16 cellular contexts compared by ENCODE assay signal in the genomic region with DNA sequence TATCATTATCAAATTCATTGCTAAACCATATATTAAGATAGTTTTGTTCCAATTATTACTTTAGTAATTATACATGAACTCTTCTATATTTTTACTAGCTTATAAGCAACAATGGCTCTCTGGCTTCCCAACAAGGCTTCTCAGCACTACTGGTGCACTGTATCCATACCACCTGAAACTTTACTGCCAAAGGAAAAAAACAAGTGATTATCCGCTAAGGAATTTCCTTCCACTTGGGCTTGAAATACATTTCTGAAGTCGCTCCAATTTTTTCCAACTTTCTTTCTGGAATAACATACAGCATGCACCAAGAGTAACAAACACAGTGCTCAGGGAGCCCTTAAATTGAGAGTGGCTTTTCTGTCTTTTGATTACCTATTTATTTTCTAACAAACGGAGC. TPM values are rescaled to one million over a fixed set of nuclear protein-coding genes. Genes with fewer than 3 reads are reported as not detected.
DNase-seq lines count a peak whose midpoint lies in the region; ATAC-seq and TF ChIP-seq lines count a peak whose summit lies in the region.
"Had no signal": no experiment of that assay in that cellular context is flagged by ENCODE, and none has a peak within 500 bp of the region (broad histone marks: within the 10 kb centered on the region; RNA-seq: fewer than 3 reads in every experiment).

No MANE protein-coding gene starts in this region.

- H3K27ac ChIP-seq in OCI-LY7 (ENCODE audit: low read depth, low read length, poor library complexity, severe bottlenecking), result no peak overlapping the region
- H3K27ac ChIP-seq: adrenal gland, gastroesophageal sphincter, upper lobe of right lung had no signal

- no peak for ATAC-seq in activated naive CD4-positive, alpha-beta T cell treated with anti-CD3 and anti-CD28 coated beads, Interleukin-2, amount 50 U/mL, for 72 hours
- ATAC-seq in effector memory CD8-positive, alpha-beta T cell (replicated peaks), result no peak
- ATAC-seq in stimulated activated effector memory CD8-positive, alpha-beta T cell treated with anti-CD3 and anti-CD28 coated beads, Interleukin-12 subunit alpha, Interleukin-12 subunit beta, amount 100 ng/mL, for 72 hours, result no peak
- no peak for ATAC-seq in HG03025 (IDR thresholded peaks at IDR 0.05; ENCODE audit: low FRiP score, unreplicated experiment)
- ATAC-seq in left lobe of liver, result no peak
- ATAC-seq: gastroesophageal sphincter, Right ventricle myocardium inferior, upper lobe of right lung had no signal

- no peak overlapping the region for H2AFZ ChIP-seq in OCI-LY7 (ENCODE audit: low read length)

- CTCF ChIA-PET in activated naive CD4-positive, alpha-beta T cell treated with anti-CD3 and anti-CD28 coated beads, Interleukin-2, amount 10 ng/mL, durations not matched to agents 7 days and 5 days (lab: Charles Lee), result interaction anchor here (0.6 to 1.6 kb wide), 5 partner anchors 8 to 450 kb away, joined by 3 to 9 read pairs (median 4); no protein-coding TSS in a partner anchor
- CTCF ChIA-PET in OCI-LY7 (lab: Charles Lee; ENCODE audit: unreplicated experiment), result no interaction called here

- H3K79me2 ChIP-seq in OCI-LY7 (ENCODE audit: insufficient read depth, low read depth, low read length), result peaks cover 39% of the 10 kb centered on the region; the same call in 1 of the 2 replicates

- H3K27me3 Mint-ChIP-seq in activated naive CD4-positive, alpha-beta T cell treated with anti-CD3 and anti-CD28 coated beads, Interleukin-2, amount 10 ng/mL, durations not matched to agents 7 days and 5 days, result peaks cover 17% of the 10 kb centered on the region
- H3K27me3 Mint-ChIP-seq in effector memory CD8-positive, alpha-beta T cell, result peaks cover 11 to 12% of the 10 kb centered on the region in 2 donors

- peaks cover 14% of the 10 kb centered on the region for H3K4me1 ChIP-seq in OCI-LY7 (ENCODE audit: insufficient read depth, low read length, poor library complexity, severe bottlenecking)

- peaks cover 44% of the 10 kb centered on the region for H3K36me3 Mint-ChIP-seq in activated naive CD4-positive, alpha-beta T cell treated with anti-CD3 and anti-CD28 coated beads, Interleukin-2, amount 10 ng/mL, durations not matched to agents 7 days and 5 days
- peaks cover 25 to 46% of the 10 kb centered on the region in 2 donors for H3K36me3 Mint-ChIP-seq in activated naive CD4-positive, alpha-beta T cell treated with anti-CD3 and anti-CD28 coated beads, Interleukin-2, amount 50 U/mL, for 72 hours
- peaks cover 58% of the 10 kb centered on the region for H3K36me3 Mint-ChIP-seq in effector memory CD8-positive, alpha-beta T cell (ENCODE audit: insufficient read depth)
- H3K36me3 Mint-ChIP-seq in stimulated activated effector memory CD8-positive, alpha-beta T cell treated with anti-CD3 and anti-CD28 coated beads, Interleukin-12 subunit alpha, Interleukin-12 subunit beta, amount 100 ng/mL, for 72 hours, result peaks cover 66% of the 10 kb centered on the region

- H3K4me1 Mint-ChIP-seq in activated naive CD4-positive, alpha-beta T cell treated with anti-CD3 and anti-CD28 coated beads, Interleukin-2, amount 10 ng/mL, durations not matched to agents 7 days and 5 days, result peaks cover 44% of the 10 kb centered on the region
- peaks cover 29 to 56% of the 10 kb centered on the region in 2 donors for H3K4me1 Mint-ChIP-seq in effector memory CD8-positive, alpha-beta T cell (ENCODE audit: low read depth in 2 of 2)
- peaks cover 54% of the 10 kb centered on the region for H3K4me1 Mint-ChIP-seq in stimulated activated effector memory CD8-positive, alpha-beta T cell treated with anti-CD3 and anti-CD28 coated beads, Interleukin-12 subunit alpha, Interleukin-12 subunit beta, amount 100 ng/mL, for 72 hours

- no peaks in the 10 kb centered on the region for H3K9me3 ChIP-seq in OCI-LY7 (ENCODE audit: low read length)
- H3K9me3 ChIP-seq: adrenal gland, gastroesophageal sphincter, upper lobe of right lung had no signal

- H3K36me3 ChIP-seq in OCI-LY7 (ENCODE audit: insufficient read depth, low read length), result peaks cover 57% of the 10 kb centered on the region

- H3K4me2 ChIP-seq in OCI-LY7 (ENCODE audit: low read length), result peak overlapping the region; percentile 76; the same call in 1 of the 2 replicates

- TF ChIP-seq CTCF in OCI-LY7 (conservative IDR thresholded peaks at IDR 0.05; ENCODE audit: low read length), result no peak

- H3K9me2 ChIP-seq in OCI-LY7 (ENCODE audit: insufficient read depth, low read length), result no peaks in the 10 kb centered on the region

- no TSS peak for BruUV-seq in OCI-LY7 (replicated peaks; lab: Mats Ljungman, UMichigan)

- 0 out of 2 replicates have a peak, but pooled peaks cover 3% of the 10 kb centered on the region for H4K20me1 ChIP-seq in OCI-LY7 (ENCODE audit: insufficient read depth, low read length)

- POLR2A ChIA-PET in OCI-LY7 (lab: Charles Lee), result no interaction called here

- intact Hi-C loops in OCI-LY7 (cut with micrococcal nuclease; ENCODE audit: unreplicated experiment), result loop anchor here (2.0 to 5.0 kb wide), 2 partner anchors 67 to 168 kb away; a partner anchor contains a TSS

- H3K9me3 Mint-ChIP-seq in activated naive CD4-positive, alpha-beta T cell treated with anti-CD3 and anti-CD28 coated beads, Interleukin-2, amount 10 ng/mL, durations not matched to agents 7 days and 5 days, result no peaks in the 10 kb centered on the region
- no peaks in the 10 kb centered on the region for H3K9me3 Mint-ChIP-seq in activated naive CD4-positive, alpha-beta T cell treated with anti-CD3 and anti-CD28 coated beads, Interleukin-2, amount 50 U/mL, for 72 hours
- no peaks in the 10 kb centered on the region for H3K9me3 Mint-ChIP-seq in effector memory CD8-positive, alpha-beta T cell
- no peaks in the 10 kb centered on the region for H3K9me3 Mint-ChIP-seq in stimulated activated effector memory CD8-positive, alpha-beta T cell treated with anti-CD3 and anti-CD28 coated beads, Interleukin-12 subunit alpha, Interleukin-12 subunit beta, amount 100 ng/mL, for 72 hours

- no peak overlapping the region for H3K27ac Mint-ChIP-seq in activated naive CD4-positive, alpha-beta T cell treated with anti-CD3 and anti-CD28 coated beads, Interleukin-2, amount 10 ng/mL, durations not matched to agents 7 days and 5 days
- peak overlapping the region in 1 of 2 donors; percentile 36 for H3K27ac Mint-ChIP-seq in activated naive CD4-positive, alpha-beta T cell treated with anti-CD3 and anti-CD28 coated beads, Interleukin-2, amount 50 U/mL, for 72 hours
- H3K27ac Mint-ChIP-seq in effector memory CD8-positive, alpha-beta T cell, result peak overlapping the region in 1 of 2 donors; percentile 92
- no peak overlapping the region for H3K27ac Mint-ChIP-seq in stimulated activated effector memory CD8-positive, alpha-beta T cell treated with anti-CD3 and anti-CD28 coated beads, Interleukin-12 subunit alpha, Interleukin-12 subunit beta, amount 100 ng/mL, for 72 hours

- H3K4me3 Mint-ChIP-seq in activated naive CD4-positive, alpha-beta T cell treated with anti-CD3 and anti-CD28 coated beads, Interleukin-2, amount 10 ng/mL, durations not matched to agents 7 days and 5 days, result peak overlapping the region; percentile 89
- peak overlapping the region; percentile 86 to 89 for H3K4me3 Mint-ChIP-seq in effector memory CD8-positive, alpha-beta T cell
- H3K4me3 Mint-ChIP-seq in stimulated activated effector memory CD8-positive, alpha-beta T cell treated with anti-CD3 and anti-CD28 coated beads, Interleukin-12 subunit alpha, Interleukin-12 subunit beta, amount 100 ng/mL, for 72 hours, result peak overlapping the region; percentile 85

- no peak for DNase-seq in activated naive CD4-positive, alpha-beta T cell treated with anti-CD3 and anti-CD28 coated beads, Interleukin-2, amount 10 ng/mL, durations not matched to agents 7 days and 5 days
- no peak for DNase-seq in activated naive CD4-positive, alpha-beta T cell treated with anti-CD3 and anti-CD28 coated beads, Interleukin-2, amount 50 U/mL, for 72 hours (ENCODE audit: low spot score in 2 of 2)
- DNase-seq in OCI-LY7 (ENCODE audit: low spot score), result no peak
- no peak for DNase-seq in effector memory CD8-positive, alpha-beta T cell
- DNase-seq in stimulated activated effector memory CD8-positive, alpha-beta T cell treated with anti-CD3 and anti-CD28 coated beads, Interleukin-12 subunit alpha, Interleukin-12 subunit beta, amount 100 ng/mL, for 72 hours (ENCODE audit: low spot score in 2 of 2), result no peak
- DNase-seq in NCI-H345 (lab: John Stamatoyannopoulos, UW), result no peak
- no peak for DNase-seq in left lobe of liver (ENCODE audit: low spot score)
- DNase-seq: adrenal gland; DMS 273 treated with DMSO at 0.1 percent for 48 hours; occipital lobe; stimulated activated CD4-positive, alpha-beta T cell treated with anti-CD3 and anti-CD28 coated beads, Interleukin-4, amount 100 ng/mL, for 24 hours; upper lobe of right lung had no signal

- no peak overlapping the region for H3K4me3 ChIP-seq in OCI-LY7 (ENCODE audit: low read depth, low read length, poor library complexity, severe bottlenecking)
- H3K4me3 ChIP-seq: lung had no signal

RNA-seq across cellular contexts. Expression of a gene that starts 2.1 kb away (rescaled TPM):
- 10 to 100 TPM; 67.9 to 88.4 TPM for total RNA-seq in activated naive CD4-positive, alpha-beta T cell treated with anti-CD3 and anti-CD28 coated beads, Interleukin-2, amount 50 U/mL, for 72 hours
- total RNA-seq in OCI-LY7 (2014; rRNA removed; shearing (Covaris generic)), result 20.6 and 28.7 TPM in 2 replicates
- 105 and 106 TPM in 2 replicates for total RNA-seq in OCI-LY7 (2022)
- 25.6 TPM for total RNA-seq in left lobe of liver
